ENCODE assay signal across 24 cellular contexts in the genomic region with DNA sequence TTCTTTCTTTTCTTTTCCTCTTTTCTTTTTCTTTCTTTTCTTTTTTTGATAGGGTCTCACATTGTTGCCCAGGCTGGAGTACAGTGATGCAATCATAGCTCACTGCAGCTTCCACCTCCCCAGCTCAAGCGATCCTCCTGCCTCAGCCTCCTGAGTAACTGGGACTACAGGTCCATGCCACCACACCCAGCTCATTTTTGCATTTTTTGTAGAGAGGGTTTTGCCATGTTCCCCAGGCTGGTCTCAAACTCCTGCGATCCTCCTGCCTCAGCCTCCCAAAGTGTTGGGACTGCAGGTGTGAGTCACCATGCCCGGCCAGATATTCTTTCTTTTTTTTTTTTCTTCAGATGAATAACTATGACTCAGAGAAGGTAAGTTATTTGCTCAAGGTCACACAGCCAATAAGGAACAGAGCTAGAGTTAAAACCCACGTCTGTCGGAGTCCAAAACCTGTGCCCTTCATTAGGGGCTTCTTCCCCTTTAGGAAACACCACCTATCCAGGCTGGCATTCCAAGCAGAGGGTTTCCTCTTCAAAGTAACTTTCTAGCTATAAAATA. TPM values are rescaled to one million over a fixed set of nuclear protein-coding genes. Genes with fewer than 3 reads are reported as not detected.
DNase-seq lines count a peak whose midpoint lies in the region; ATAC-seq and TF ChIP-seq lines count a peak whose summit lies in the region.
"Had no signal": no experiment of that assay in that cellular context is flagged by ENCODE, and none has a peak within 500 bp of the region (broad histone marks: within the 10 kb centered on the region; RNA-seq: fewer than 3 reads in every experiment).

No MANE protein-coding gene starts in this region.

- H3K27me3 Mint-ChIP-seq in mesothelial cell of epicardium (ENCODE audit: low read depth): no peaks in the 10 kb centered on the region
- peaks cover 14% of the 10 kb centered on the region for H3K27me3 Mint-ChIP-seq in activated T-cell treated with anti-CD3 and anti-CD28 coated beads, Interleukin-2, amount 50 U/mL, for 4 hours (ENCODE audit: low read depth)
- H3K27me3 Mint-ChIP-seq: progenitor cell of endocrine pancreas, type B pancreatic cell had no signal

- H3K27me3 ChIP-seq in colonic mucosa: no peaks in the 10 kb centered on the region
- H3K27me3 ChIP-seq: brain microvascular endothelial cell had no signal

- no peak overlapping the region for H3K4me3 ChIP-seq in colonic mucosa

- H3K4me3 Mint-ChIP-seq in mesothelial cell of epicardium: no peak overlapping the region
- H3K4me3 Mint-ChIP-seq in activated T-cell treated with anti-CD3 and anti-CD28 coated beads, Interleukin-2, amount 50 U/mL, for 4 hours: no peak overlapping the region
- H3K4me3 Mint-ChIP-seq: activated naive CD8-positive, alpha-beta T cell treated with anti-CD3 and anti-CD28 coated beads, Interleukin-2, amount 10 ng/mL, durations not matched to agents 7 days and 5 days; nephron progenitor cell; stimulated activated naive CD8-positive, alpha-beta T cell treated with anti-CD3 and anti-CD28 coated beads, Interleukin-15, Interleukin-2, amounts not matched to agents 100 ng/mL and 50 ng/mL, for 24 hours had no signal

- peaks cover 7% of the 10 kb centered on the region for H3K4me1 ChIP-seq in colonic mucosa

- peaks cover 3% of the 10 kb centered on the region for H3K9me3 Mint-ChIP-seq in mesothelial cell of epicardium
- no peaks in the 10 kb centered on the region for H3K9me3 Mint-ChIP-seq in activated T-cell treated with anti-CD3 and anti-CD28 coated beads, Interleukin-2, amount 50 U/mL, for 4 hours
- H3K9me3 Mint-ChIP-seq: activated naive CD8-positive, alpha-beta T cell treated with anti-CD3 and anti-CD28 coated beads, Interleukin-2, amount 10 ng/mL, durations not matched to agents 7 days and 5 days; stimulated activated naive CD8-positive, alpha-beta T cell treated with anti-CD3 and anti-CD28 coated beads, Interleukin-15, Interleukin-2, amounts not matched to agents 100 ng/mL and 50 ng/mL, for 24 hours; type B pancreatic cell had no signal

- H3K27ac Mint-ChIP-seq in mesothelial cell of epicardium: peak overlapping the region; percentile 39
- H3K27ac Mint-ChIP-seq: activated naive CD8-positive, alpha-beta T cell treated with anti-CD3 and anti-CD28 coated beads, Interleukin-2, amount 10 ng/mL, durations not matched to agents 7 days and 5 days; nephron progenitor cell; stimulated activated naive CD8-positive, alpha-beta T cell treated with anti-CD3 and anti-CD28 coated beads, Interleukin-15, Interleukin-2, amounts not matched to agents 100 ng/mL and 50 ng/mL, for 24 hours had no signal

- H3K27ac ChIP-seq in colonic mucosa (peak overlapping the region; percentile 62), caudate nucleus (ENCODE audit: low read depth, low read length) (no peak overlapping the region)
- H3K27ac ChIP-seq: brain microvascular endothelial cell had no signal

- H3K9ac ChIP-seq in colonic mucosa (ENCODE audit: low read depth in 2 of 2, low read length in 2 of 2): no peak overlapping the region

- intact Hi-C loops in colonic mucosa (cut with DNase I): no loop called here

- TF ChIP-seq CTCF in colonic mucosa (IDR thresholded peaks at IDR 0.05) (no peak), mesothelial cell of epicardium (IDR thresholded peaks at IDR 0.05; ENCODE audit: unreplicated experiment) (no peak)

- peak; percentile 9 for DNase-seq in Daoy (ENCODE audit: low read depth)
- DNase-seq in LoVo (ENCODE audit: low spot score): peak; percentile 41
- no peak for DNase-seq in colonic mucosa
- no peak for DNase-seq in mesothelial cell of epicardium (ENCODE audit: low spot score in 2 of 2, unreplicated experiment in 2 of 2)
- no peak for DNase-seq in activated T-cell treated with anti-CD3 and anti-CD28 coated beads, Interleukin-2, amount 50 U/mL, for 4 hours
- no peak for DNase-seq in NCI-H2107 treated with DMSO at 0.1 percent for 48 hours (lab: John Stamatoyannopoulos, UW; ENCODE audit: unreplicated experiment)
- DNase-seq in caudate nucleus (lab: John Stamatoyannopoulos, UW): no peak
- no peak for DNase-seq in activated effector memory CD4-positive, alpha-beta T cell treated with anti-CD3 and anti-CD28 coated beads, Interleukin-2, amount 50 U/mL, for 16 hours
- DNase-seq: activated naive CD8-positive, alpha-beta T cell treated with anti-CD3 and anti-CD28 coated beads, Interleukin-2, amount 10 ng/mL, durations not matched to agents 7 days and 5 days; brain microvascular endothelial cell; cortex of kidney; DND-41; HCEC 1CT; hypothalamus; Kasumi-1; NCI-H1092 treated with DMSO at 0.1 percent for 48 hours; NCI-H510A; nephron progenitor cell had no signal

- ATAC-seq in activated T-cell treated with anti-CD3 and anti-CD28 coated beads, Interleukin-2, amount 50 U/mL, for 4 hours: no peak

- H3K9me3 ChIP-seq in colonic mucosa: no peaks in the 10 kb centered on the region

- no peaks in the 10 kb centered on the region for H3K36me3 ChIP-seq in colonic mucosa
- H3K36me3 ChIP-seq: brain microvascular endothelial cell had no signal

- H3K36me3 Mint-ChIP-seq in mesothelial cell of epicardium: peaks cover 3% of the 10 kb centered on the region
- no peaks in the 10 kb centered on the region for H3K36me3 Mint-ChIP-seq in activated T-cell treated with anti-CD3 and anti-CD28 coated beads, Interleukin-2, amount 50 U/mL, for 4 hours (ENCODE audit: insufficient read depth)
- H3K36me3 Mint-ChIP-seq: activated naive CD8-positive, alpha-beta T cell treated with anti-CD3 and anti-CD28 coated beads, Interleukin-2, amount 10 ng/mL, durations not matched to agents 7 days and 5 days; type B pancreatic cell had no signal

- H3K4me1 Mint-ChIP-seq in mesothelial cell of epicardium: peaks cover 35% of the 10 kb centered on the region
- no peaks in the 10 kb centered on the region for H3K4me1 Mint-ChIP-seq in activated T-cell treated with anti-CD3 and anti-CD28 coated beads, Interleukin-2, amount 50 U/mL, for 4 hours (ENCODE audit: low read depth)
- H3K4me1 Mint-ChIP-seq: activated naive CD8-positive, alpha-beta T cell treated with anti-CD3 and anti-CD28 coated beads, Interleukin-2, amount 10 ng/mL, durations not matched to agents 7 days and 5 days had no signal

RNA-seq across cellular contexts. Expression of a gene that starts 28.1 kb away (rescaled TPM):
- 13.7 and 14.4 TPM in 2 replicates for total RNA-seq in Daoy (2014; rRNA removed; shearing (Covaris generic))
- total RNA-seq in colonic mucosa (10 to 100 TPM; 38.4 to 53.5 TPM), mesothelial cell of epicardium (34.7 to 35.8 TPM (median 35.3 TPM) in 3 replicates)
- total RNA-seq in activated T-cell treated with anti-CD3 and anti-CD28 coated beads, Interleukin-2, amount 50 U/mL, for 4 hours: 1 to 10 TPM; 1.0 to 1.3 (median 1.2) TPM

RNA-seq across cellular contexts. Expression of a gene that starts 43.8 kb away (rescaled TPM):
- total RNA-seq in Daoy (2014; rRNA removed; shearing (Covaris generic)): not detected in 2 replicates
- total RNA-seq in colonic mucosa: not detected
- total RNA-seq in mesothelial cell of epicardium: not detected in 3 replicates
- total RNA-seq in activated T-cell treated with anti-CD3 and anti-CD28 coated beads, Interleukin-2, amount 50 U/mL, for 4 hours: not detected
- total RNA-seq: activated naive CD8-positive, alpha-beta T cell treated with anti-CD3 and anti-CD28 coated beads, Interleukin-2, amount 10 ng/mL, durations not matched to agents 7 days and 5 days; fibroblast of villous mesenchyme; kidney epithelial cell; skeletal muscle tissue had no signal

Comparison
In these comparisons a context has a peak if more than half of its experiments do, and no peak if none do; other contexts are left out.
1. DNase-seq: peak in Daoy (single experiment) and LoVo (single experiment); none in colonic mucosa (single experiment), mesothelial cell of epicardium (0 of 2), activated T-cell treated with anti-CD3 and anti-CD28 coated beads, Interleukin-2, amount 50 U/mL, for 4 hours (single experiment), NCI-H2107 treated with DMSO at 0.1 percent for 48 hours (single experiment), caudate nucleus (0 of 61) and activated effector memory CD4-positive, alpha-beta T cell treated with anti-CD3 and anti-CD28 coated beads, Interleukin-2, amount 50 U/mL, for 16 hours (single experiment).